Comparison of ENCODE assay signal across 19 cellular contexts in the genomic region with DNA sequence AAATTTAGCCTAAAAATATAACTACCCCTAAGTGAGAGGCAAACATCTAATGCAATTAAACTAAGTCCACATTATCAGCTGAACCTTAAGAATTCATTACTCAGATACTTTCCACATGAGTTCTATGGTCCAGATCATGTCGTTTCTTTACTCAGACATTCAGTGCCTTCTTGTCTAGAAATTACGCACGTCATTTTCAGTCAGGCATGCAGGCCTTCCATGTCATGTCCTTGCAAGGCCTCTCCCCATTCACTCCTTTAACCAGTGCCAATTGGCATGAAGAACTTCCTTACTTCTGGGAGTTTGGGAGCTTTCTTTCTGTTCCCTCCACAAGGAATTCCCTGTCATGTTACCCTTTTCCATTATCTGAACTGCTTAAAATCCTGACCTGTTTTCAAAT.
DNase-seq lines count a peak whose midpoint lies in the region; ATAC-seq and TF ChIP-seq lines count a peak whose summit lies in the region.
"Had no signal": no experiment of that assay in that cellular context is flagged by ENCODE, and none has a peak within 500 bp of the region (broad histone marks: within the 10 kb centered on the region; RNA-seq: fewer than 3 reads in every experiment).

No MANE protein-coding gene starts in this region.

- DNase-seq in SK-N-SH (no peak), epithelial cell of esophagus (ENCODE audit: low read depth) (peak; percentile 29), hepatocyte (ENCODE audit: low spot score) (peak; percentile 49), inferior parietal cortex (ENCODE audit: extremely low spot score) (no peak), T1000 (lab: John Stamatoyannopoulos, UW) (no peak)
- no peak for DNase-seq in stimulated activated naive CD8-positive, alpha-beta T cell treated with anti-CD3 and anti-CD28 coated beads, Interleukin-15, amount 100 ng/mL, for 72 hours
- DNase-seq: activated CD4-positive, alpha-beta T cell treated with anti-CD3 and anti-CD28 coated beads, Interleukin-2, amount 10 ng/mL, durations not matched to agents 24 days and 14 days; activated naive CD8-positive, alpha-beta T cell treated with anti-CD3 and anti-CD28 coated beads for 36 hours; CD8-positive, alpha-beta T cell; DND-41; Karpas-422; natural killer cell; NCI-H1417; NCI-H2227 treated with DMSO at 0.1 percent for 48 hours; SJCRH30 had no signal

- no peaks in the 10 kb centered on the region for H4K20me1 ChIP-seq in SK-N-SH (ENCODE audit: insufficient read depth)
- H4K20me1 ChIP-seq in hepatocyte (ENCODE audit: insufficient read depth, poor library complexity, severe bottlenecking), result no peaks in the 10 kb centered on the region

- no peak for TF ChIP-seq CTCF in SK-N-SH (IDR thresholded peaks at IDR 0.05)
- TF ChIP-seq CTCF in epithelial cell of esophagus (IDR thresholded peaks at IDR 0.05; ENCODE audit: insufficient read depth, low read depth, low read length, missing control alignments), result no peak
- TF ChIP-seq CTCF in hepatocyte (IDR thresholded peaks at IDR 0.05; ENCODE audit: poor library complexity), result no peak

- peaks cover 0 to 10% of the 10 kb centered on the region in 2 donors for H3K9me3 Mint-ChIP-seq in stimulated activated naive CD8-positive, alpha-beta T cell treated with anti-CD3 and anti-CD28 coated beads, Interleukin-15, amount 100 ng/mL, for 72 hours
- H3K9me3 Mint-ChIP-seq: activated CD4-positive, alpha-beta T cell treated with anti-CD3 and anti-CD28 coated beads, Interleukin-2, amount 10 ng/mL, durations not matched to agents 24 days and 14 days; activated naive CD8-positive, alpha-beta T cell treated with anti-CD3 and anti-CD28 coated beads for 36 hours; CD8-positive, alpha-beta T cell; natural killer cell had no signal

- H3K9me2 ChIP-seq in SK-N-SH, result no peaks in the 10 kb centered on the region
- H3K9me2 ChIP-seq in hepatocyte (replicated peaks; ENCODE audit: insufficient read depth), result no peaks in the 10 kb centered on the region

- TF ChIP-seq RAD21 in SK-N-SH (IDR thresholded peaks at IDR 0.05; ENCODE audit: low read length), result no peak

- POLR2A ChIA-PET in SK-N-SH (lab: Yijun Ruan, JAX), result no interaction called here

- H3K27ac ChIP-seq in SK-N-SH (ENCODE audit: low read depth in 2 of 2, low read length in 1 of 2) (peak overlapping the region; percentile 11 to 73; a peak in 3 of 4 replicates), hepatocyte (peak overlapping the region; percentile 74), subcutaneous abdominal adipose tissue (ENCODE audit: low read depth, low read length) (peak overlapping the region; percentile 51)

- peaks cover 28% of the 10 kb centered on the region for H3K4me1 Mint-ChIP-seq in stimulated activated naive CD8-positive, alpha-beta T cell treated with anti-CD3 and anti-CD28 coated beads, Interleukin-15, amount 100 ng/mL, for 72 hours

- H3K4me3 ChIP-seq in SK-N-SH (ENCODE audit: low read depth in 2 of 2, low read length in 1 of 2) (no peak overlapping the region), epithelial cell of esophagus (ENCODE audit: low read length) (no peak overlapping the region), hepatocyte (no peak overlapping the region), subcutaneous abdominal adipose tissue (ENCODE audit: low read depth in 1 of 5, low read length in 5 of 5) (no peak overlapping the region)
- H3K4me3 ChIP-seq: lung, SJCRH30, tibial nerve had no signal

- H2AFZ ChIP-seq in SK-N-SH (ENCODE audit: low read depth) (no peak overlapping the region), hepatocyte (no peak overlapping the region)

- H3K4me1 ChIP-seq in SK-N-SH (ENCODE audit: control insufficient read depth in 1 of 2, insufficient read depth in 2 of 2, low read depth in 1 of 2, low read length in 1 of 2) (peaks cover 16 to 51% of the 10 kb centered on the region in 2 experiments; a peak in 3 of 4 replicates), hepatocyte (ENCODE audit: insufficient read depth) (peaks cover 11% of the 10 kb centered on the region), subcutaneous abdominal adipose tissue (ENCODE audit: control insufficient read depth in 5 of 5, insufficient read depth in 5 of 5, low read length in 5 of 5) (peaks cover 9 to 42% (median 32%) of the 10 kb centered on the region in 5 donors)

- H3K4me2 ChIP-seq in SK-N-SH (no peak overlapping the region), hepatocyte (no peak overlapping the region)

- CTCF ChIA-PET in SK-N-SH (lab: Yijun Ruan, JAX), result interaction anchor here (0.7 to 0.9 kb wide), 3 partner anchors 14 to 1877 kb away, joined by 3 read pairs; no protein-coding TSS in a partner anchor

- WGBS in SK-N-SH (ENCODE audit: low lambda C conversion rate), result 89% methylated on average over 3 of the region's 3 CpGs
- WGBS in hepatocyte (ENCODE audit: low lambda C conversion rate, missing lambda C conversion rate), result 92% methylated on average over 3 of the region's 3 CpGs

- no peak overlapping the region for H3K27ac Mint-ChIP-seq in stimulated activated naive CD8-positive, alpha-beta T cell treated with anti-CD3 and anti-CD28 coated beads, Interleukin-15, amount 100 ng/mL, for 72 hours
- H3K27ac Mint-ChIP-seq: activated CD4-positive, alpha-beta T cell treated with anti-CD3 and anti-CD28 coated beads, Interleukin-2, amount 10 ng/mL, durations not matched to agents 24 days and 14 days; activated naive CD8-positive, alpha-beta T cell treated with anti-CD3 and anti-CD28 coated beads for 36 hours; CD8-positive, alpha-beta T cell; natural killer cell had no signal

- no peaks in the 10 kb centered on the region for H3K9me3 ChIP-seq in SK-N-SH
- no peaks in the 10 kb centered on the region for H3K9me3 ChIP-seq in hepatocyte (ENCODE audit: low read depth)
- no peaks in the 10 kb centered on the region for H3K9me3 ChIP-seq in subcutaneous abdominal adipose tissue (ENCODE audit: control insufficient read depth in 5 of 5, low read length in 5 of 5)
- H3K9me3 ChIP-seq: SJCRH30, tibial nerve had no signal

- H3K9ac ChIP-seq in SK-N-SH, result no peak overlapping the region
- no peak overlapping the region for H3K9ac ChIP-seq in subcutaneous abdominal adipose tissue (ENCODE audit: low read length in 5 of 5)

- peaks cover 17% of the 10 kb centered on the region; the same call in 1 of the 2 replicates for H3K79me2 ChIP-seq in SK-N-SH (ENCODE audit: insufficient read depth)
- H3K79me2 ChIP-seq in hepatocyte, result no peaks in the 10 kb centered on the region

- ATAC-seq in SK-N-SH treated with all-trans-retinoic acid at 6 μM for 48 hours, result no peak
- ATAC-seq in stimulated activated naive CD8-positive, alpha-beta T cell treated with anti-CD3 and anti-CD28 coated beads, Interleukin-15, amount 100 ng/mL, for 72 hours, result no peak
- ATAC-seq: natural killer cell had no signal

- peaks cover 45% of the 10 kb centered on the region for H3F3A ChIP-seq in SK-N-SH (replicated peaks; ENCODE audit: insufficient read depth)

- H3K27me3 ChIP-seq in SK-N-SH (ENCODE audit: insufficient read depth) (no peaks in the 10 kb centered on the region), hepatocyte (no peaks in the 10 kb centered on the region), subcutaneous abdominal adipose tissue (ENCODE audit: control insufficient read depth in 5 of 5, insufficient read depth in 4 of 5, low read length in 5 of 5) (no peaks in the 10 kb centered on the region)
- H3K27me3 ChIP-seq: SJCRH30, tibial nerve had no signal

- no peaks in the 10 kb centered on the region for H3K27me3 Mint-ChIP-seq in stimulated activated naive CD8-positive, alpha-beta T cell treated with anti-CD3 and anti-CD28 coated beads, Interleukin-15, amount 100 ng/mL, for 72 hours
- H3K27me3 Mint-ChIP-seq: activated naive CD8-positive, alpha-beta T cell treated with anti-CD3 and anti-CD28 coated beads for 36 hours had no signal

- no peak overlapping the region for H3K4me3 Mint-ChIP-seq in stimulated activated naive CD8-positive, alpha-beta T cell treated with anti-CD3 and anti-CD28 coated beads, Interleukin-15, amount 100 ng/mL, for 72 hours
- H3K4me3 Mint-ChIP-seq: activated CD4-positive, alpha-beta T cell treated with anti-CD3 and anti-CD28 coated beads, Interleukin-2, amount 10 ng/mL, durations not matched to agents 24 days and 14 days; activated naive CD8-positive, alpha-beta T cell treated with anti-CD3 and anti-CD28 coated beads for 36 hours; CD8-positive, alpha-beta T cell; natural killer cell had no signal

- H3K36me3 ChIP-seq in SK-N-SH (replicated peaks in 1 of 2; ENCODE audit: control insufficient read depth in 1 of 2, insufficient read depth in 2 of 2, low read length in 1 of 2) (peaks cover 21 to 81% of the 10 kb centered on the region in 2 experiments), hepatocyte (replicated peaks; ENCODE audit: insufficient read depth, low read depth) (no peaks in the 10 kb centered on the region), subcutaneous abdominal adipose tissue (ENCODE audit: control insufficient read depth in 5 of 5, insufficient read depth in 5 of 5, low read length in 5 of 5) (peaks cover 39 to 86% (median 80%) of the 10 kb centered on the region in 5 donors)

- no peak for TF ChIP-seq EP300 in SK-N-SH (IDR thresholded peaks at IDR 0.05; ENCODE audit: borderline replicate concordance in 1 of 2, low read depth in 1 of 2, low read length in 1 of 2)

TF ChIP-seq in SK-N-SH, 30 proteins besides CTCF, POLR2A, EP300 and RAD21 (continues in another document):
- TF ChIP-seq NRF1 (IDR thresholded peaks at IDR 0.05; ENCODE audit: low read depth, low read length) (no peak), FOSL2 (IDR thresholded peaks at IDR 0.05; ENCODE audit: borderline replicate concordance, low read depth) (no peak), SMC3 (IDR thresholded peaks at IDR 0.05; ENCODE audit: low read depth, low read length) (no peak)

TF ChIP-seq in SK-N-SH treated with all-trans-retinoic acid at 6 μM for 48 hours, 23 proteins besides CTCF, POLR2A, EP300 and RAD21 (continues in another document):
- TF ChIP-seq ZFP3 (CRISPR knock-in tag; IDR thresholded peaks at IDR 0.05) (no peak), ISL1 (CRISPR knock-in tag; IDR thresholded peaks at IDR 0.05) (no peak), GLIS3 (CRISPR knock-in tag; IDR thresholded peaks at IDR 0.05) (no peak), ZNF70 (CRISPR knock-in tag; IDR thresholded peaks at IDR 0.05) (no peak), TCF4 (CRISPR knock-in tag; IDR thresholded peaks at IDR 0.05; ENCODE audit: borderline replicate concordance) (no peak), BACH2 (CRISPR knock-in tag; IDR thresholded peaks at IDR 0.05; ENCODE audit: borderline replicate concordance) (no peak)

Comparison
In these comparisons a context has a peak if more than half of its experiments do, and no peak if none do; other contexts are left out.
1. DNase-seq: peak in epithelial cell of esophagus (single experiment) and hepatocyte (single experiment); none in SK-N-SH (single experiment), stimulated activated naive CD8-positive, alpha-beta T cell treated with anti-CD3 and anti-CD28 coated beads, Interleukin-15, amount 100 ng/mL, for 72 hours (0 of 2), inferior parietal cortex (single experiment) and T1000 (single experiment).
2. Peak in every context shown above with its lines, with median percentiles within 50 percentile points of each other: H3K27ac ChIP-seq.